ENCODE assay signal across 11 cellular contexts in genomic region chr7:74604326-74605020, GRCh38. TPM values are rescaled to one million over a fixed set of nuclear protein-coding genes. Genes with fewer than 3 reads are reported as not detected.
DNase-seq lines count a peak whose midpoint lies in the region; ATAC-seq and TF ChIP-seq lines count a peak whose summit lies in the region.
"Had no signal": no experiment of that assay in that cellular context is flagged by ENCODE, and none has a peak within 500 bp of the region (broad histone marks: within the 10 kb centered on the region; RNA-seq: fewer than 3 reads in every experiment).

No MANE protein-coding gene starts in this region.

- H4K5ac ChIP-seq in H9 (ENCODE audit: insufficient read length, low read depth, low read length), result no peak overlapping the region

- H3K36me3 ChIP-seq in PC-9 (ENCODE audit: low read depth), result no peaks in the 10 kb centered on the region

- no peak overlapping the region for H2BK15ac ChIP-seq in H9 (ENCODE audit: low read depth, low read length)

- DNase-seq in H9 (no peak), PC-9 (peak; percentile 63 to 71), left ventricle myocardium superior (peak; percentile 58), HK-2 (ENCODE audit: unreplicated experiment) (no peak), DMS79 treated with DMSO at 0.1 percent for 48 hours (lab: John Stamatoyannopoulos, UW) (no peak)
- no peak for DNase-seq in stimulated activated effector memory CD8-positive, alpha-beta T cell treated with anti-CD3 and anti-CD28 coated beads, Interleukin-12 subunit alpha, Interleukin-12 subunit beta, amount 100 ng/mL, for 72 hours (ENCODE audit: low spot score in 2 of 2)
- DNase-seq in stimulated activated naive CD8-positive, alpha-beta T cell treated with anti-CD3 and anti-CD28 coated beads, Interleukin-15, amount 100 ng/mL, for 72 hours, result no peak
- DNase-seq: activated effector memory CD4-positive, alpha-beta T cell treated with Interleukin-2 at 50 U/mL for 16 hours; NCI-H2107; stimulated activated naive CD4-positive, alpha-beta T cell treated with Interleukin-2 at 50 U/mL for 16 hours had no signal

- no peak overlapping the region for H2AK5ac ChIP-seq in H9 (ENCODE audit: insufficient read length, low read length)

- H3K4me3 Mint-ChIP-seq in H9, result peak overlapping the region in 1 of 2 experiments; percentile 10; a peak in 1 of 5 replicates
- H3K4me3 Mint-ChIP-seq in stimulated activated effector memory CD8-positive, alpha-beta T cell treated with anti-CD3 and anti-CD28 coated beads, Interleukin-12 subunit alpha, Interleukin-12 subunit beta, amount 100 ng/mL, for 72 hours, result peak overlapping the region; percentile 69
- H3K4me3 Mint-ChIP-seq in stimulated activated naive CD8-positive, alpha-beta T cell treated with anti-CD3 and anti-CD28 coated beads, Interleukin-15, amount 100 ng/mL, for 72 hours, result peak overlapping the region in 1 of 2 donors; percentile 23

- TF ChIP-seq CTCF in H9 (conservative IDR thresholded peaks at IDR 0.05) (no peak), PC-9 (conservative IDR thresholded peaks at IDR 0.05) (no peak)

- H3K4me2 ChIP-seq in H9 (ENCODE audit: insufficient read depth, insufficient read length, low read length) (no peak overlapping the region), PC-9 (0 out of 2 replicates have a peak overlapping the region, but pooled peaks have one; percentile 21)

- H2BK5ac ChIP-seq in H9 (ENCODE audit: insufficient read length, low read length), result no peak overlapping the region

- H3K9me3 ChIP-seq in H9 (ENCODE audit: control insufficient read depth, low read depth, low read length), result no peaks in the 10 kb centered on the region
- no peaks in the 10 kb centered on the region for H3K9me3 ChIP-seq in PC-9 (ENCODE audit: insufficient read depth, low read depth)

- no peaks in the 10 kb centered on the region for H3K23me2 ChIP-seq in H9 (ENCODE audit: insufficient read length, low read depth, low read length, poor library complexity, severe bottlenecking)

- H4K20me1 ChIP-seq in H9 (ENCODE audit: control insufficient read depth, insufficient read depth, insufficient read length) (peaks cover 2% of the 10 kb centered on the region), PC-9 (ENCODE audit: insufficient read depth) (no peaks in the 10 kb centered on the region)

- no peak overlapping the region for H3K23ac ChIP-seq in H9 (ENCODE audit: insufficient read length, low read depth, low read length)

- POLR2A ChIA-PET in PC-9 (lab: Charles Lee; ENCODE audit: unreplicated experiment), result interaction anchor here (0.6 kb wide), 1 partner anchor 11 kb away, joined by 8 read pairs; no protein-coding TSS in a partner anchor

- H3K27me3 Mint-ChIP-seq in H9 (ENCODE audit: low read depth), result no peaks in the 10 kb centered on the region; the same call in 1 of the 2 replicates
- no peaks in the 10 kb centered on the region for H3K27me3 Mint-ChIP-seq in stimulated activated naive CD8-positive, alpha-beta T cell treated with anti-CD3 and anti-CD28 coated beads, Interleukin-15, amount 100 ng/mL, for 72 hours

- H3K4me1 ChIP-seq in H9 (ENCODE audit: insufficient read depth, low read length) (no peaks in the 10 kb centered on the region; the same call in 1 of the 2 replicates), PC-9 (replicated peaks; ENCODE audit: insufficient read depth) (peaks cover 21% of the 10 kb centered on the region; the same call in 1 of the 2 replicates)

- H3K4me3 ChIP-seq in PC-9, result no peak overlapping the region

- intact Hi-C loops in PC-9 (cut with micrococcal nuclease; ENCODE audit: unreplicated experiment) (loop anchor here (2.0 kb wide), 1 partner anchor 22 kb away; no protein-coding TSS in a partner anchor), left ventricle myocardium superior (cut with micrococcal nuclease) (no loop called here)

- no peaks in the 10 kb centered on the region for H3K9me2 ChIP-seq in PC-9 (ENCODE audit: insufficient read depth)

- no peak overlapping the region for H3K56ac ChIP-seq in H9 (ENCODE audit: insufficient read length, low read depth, low read length)

- H3K9me3 Mint-ChIP-seq in H9, result no peaks in the 10 kb centered on the region
- H3K9me3 Mint-ChIP-seq in stimulated activated effector memory CD8-positive, alpha-beta T cell treated with anti-CD3 and anti-CD28 coated beads, Interleukin-12 subunit alpha, Interleukin-12 subunit beta, amount 100 ng/mL, for 72 hours, result no peaks in the 10 kb centered on the region
- no peaks in the 10 kb centered on the region for H3K9me3 Mint-ChIP-seq in stimulated activated naive CD8-positive, alpha-beta T cell treated with anti-CD3 and anti-CD28 coated beads, Interleukin-15, amount 100 ng/mL, for 72 hours
- H3K9me3 Mint-ChIP-seq: T-helper 2 cell treated with Interferon-gamma antibody and Interleukin-4, amounts not matched to agents 5 μg/mL and 100 μg/mL, for 36 hours had no signal

- H3K14ac ChIP-seq in H9 (ENCODE audit: insufficient read depth, low read length), result no peak overlapping the region

- WGBS in H9 (ENCODE audit: extremely low coverage, insufficient read length, low lambda C conversion rate), result no CpG with 5 or more reads among the region's 7 CpGs

- H3K18ac ChIP-seq in H9 (ENCODE audit: insufficient read length, low read depth, low read length), result no peak overlapping the region

- no peak overlapping the region for H4K8ac ChIP-seq in H9 (replicated peaks; ENCODE audit: insufficient read length, low read depth, low read length)

- BruUV-seq in PC-9 (replicated peaks; lab: Mats Ljungman, UMichigan), result no TSS peak

- no peak overlapping the region for H3T11ph ChIP-seq in H9 (ENCODE audit: low read length)

- H2AFZ ChIP-seq in H9 (ENCODE audit: low read length), result no peak overlapping the region
- no peak overlapping the region for H2AFZ ChIP-seq in PC-9

- H4K91ac ChIP-seq in H9 (ENCODE audit: insufficient read length, low read depth, low read length), result no peak overlapping the region

- no peak overlapping the region for H2BK20ac ChIP-seq in H9 (ENCODE audit: low read depth, low read length, poor library complexity, severe bottlenecking)

- H3K27ac ChIP-seq in H9 (ENCODE audit: insufficient read length, low read depth, low read length) (no peak overlapping the region), PC-9 (no peak overlapping the region)

- H3K79me1 ChIP-seq in H9 (ENCODE audit: insufficient read depth, low read depth, low read length, poor library complexity, severe bottlenecking), result no peaks in the 10 kb centered on the region

- no peaks in the 10 kb centered on the region for H3K79me2 ChIP-seq in H9 (ENCODE audit: insufficient read depth, low read length)
- no peaks in the 10 kb centered on the region for H3K79me2 ChIP-seq in PC-9 (ENCODE audit: low read depth)

- peaks cover 4 to 22% (median 17%) of the 10 kb centered on the region in 3 experiments; a peak in 6 of 7 replicates for H3K36me3 Mint-ChIP-seq in H9 (ENCODE audit: insufficient read depth in 1 of 3, low read depth in 3 of 3)
- H3K36me3 Mint-ChIP-seq in stimulated activated effector memory CD8-positive, alpha-beta T cell treated with anti-CD3 and anti-CD28 coated beads, Interleukin-12 subunit alpha, Interleukin-12 subunit beta, amount 100 ng/mL, for 72 hours, result no peaks in the 10 kb centered on the region

- peak overlapping the region; percentile 21 to 79 (median 49); a peak in 4 of 7 replicates for H3K27ac Mint-ChIP-seq in H9
- H3K27ac Mint-ChIP-seq in stimulated activated effector memory CD8-positive, alpha-beta T cell treated with anti-CD3 and anti-CD28 coated beads, Interleukin-12 subunit alpha, Interleukin-12 subunit beta, amount 100 ng/mL, for 72 hours, result peak overlapping the region; percentile 84
- H3K27ac Mint-ChIP-seq in stimulated activated naive CD8-positive, alpha-beta T cell treated with anti-CD3 and anti-CD28 coated beads, Interleukin-15, amount 100 ng/mL, for 72 hours, result peak overlapping the region in 1 of 2 donors; percentile 81
- H3K27ac Mint-ChIP-seq: T-helper 2 cell treated with Interferon-gamma antibody and Interleukin-4, amounts not matched to agents 5 μg/mL and 100 μg/mL, for 36 hours had no signal

- H3K27me3 ChIP-seq in H9 (ENCODE audit: insufficient read depth, low read length) (no peaks in the 10 kb centered on the region), PC-9 (ENCODE audit: insufficient read depth, low read depth) (no peaks in the 10 kb centered on the region)

- H3K9ac ChIP-seq in H9 (ENCODE audit: extremely low read depth, insufficient read length, low read length), result no peak overlapping the region

- CTCF ChIA-PET in PC-9 (lab: Charles Lee), result interaction anchor here (0.9 kb wide), 1 partner anchor 20 kb away, joined by 8 read pairs; no protein-coding TSS in a partner anchor

- peak; percentile 54 for ATAC-seq in left ventricle myocardium superior
- ATAC-seq in stimulated activated effector memory CD8-positive, alpha-beta T cell treated with anti-CD3 and anti-CD28 coated beads, Interleukin-12 subunit alpha, Interleukin-12 subunit beta, amount 100 ng/mL, for 72 hours, result no peak
- ATAC-seq in stimulated activated naive CD8-positive, alpha-beta T cell treated with anti-CD3 and anti-CD28 coated beads, Interleukin-15, amount 100 ng/mL, for 72 hours, result no peak

- H3K4me1 Mint-ChIP-seq in H9, result peaks cover 10 to 13% of the 10 kb centered on the region in 2 experiments
- H3K4me1 Mint-ChIP-seq in stimulated activated effector memory CD8-positive, alpha-beta T cell treated with anti-CD3 and anti-CD28 coated beads, Interleukin-12 subunit alpha, Interleukin-12 subunit beta, amount 100 ng/mL, for 72 hours, result peaks cover 23% of the 10 kb centered on the region
- peaks cover 26% of the 10 kb centered on the region for H3K4me1 Mint-ChIP-seq in stimulated activated naive CD8-positive, alpha-beta T cell treated with anti-CD3 and anti-CD28 coated beads, Interleukin-15, amount 100 ng/mL, for 72 hours

- H2BK120ac ChIP-seq in H9 (ENCODE audit: low read depth, low read length, poor library complexity, severe bottlenecking), result no peak overlapping the region

- H2BK12ac ChIP-seq in H9 (ENCODE audit: insufficient read length, low read depth, low read length), result no peak overlapping the region

- no peak overlapping the region for H3K4ac ChIP-seq in H9 (ENCODE audit: low read depth, low read length)

- peaks cover 27% of the 10 kb centered on the region; the same call in 1 of the 2 replicates for H3F3A ChIP-seq in PC-9 (ENCODE audit: insufficient read depth, low read depth)

RNA-seq across cellular contexts. Expression of gene GTF2I, which starts 53.0 kb away (rescaled TPM):
- total RNA-seq in H9 (2021), result 345 and 357 TPM in 2 replicates
- total RNA-seq in PC-9 (2021), result 364 and 374 TPM in 2 replicates
- 134 TPM for total RNA-seq in left ventricle myocardium superior

Comparison
In these comparisons a context has a peak if more than half of its experiments do, and no peak if none do; other contexts are left out.
1. DNase-seq: peak in PC-9 (2 of 2) and left ventricle myocardium superior (single experiment); none in H9 (single experiment), stimulated activated effector memory CD8-positive, alpha-beta T cell treated with anti-CD3 and anti-CD28 coated beads, Interleukin-12 subunit alpha, Interleukin-12 subunit beta, amount 100 ng/mL, for 72 hours (0 of 2), HK-2 (single experiment), DMS79 treated with DMSO at 0.1 percent for 48 hours (single experiment) and stimulated activated naive CD8-positive, alpha-beta T cell treated with anti-CD3 and anti-CD28 coated beads, Interleukin-15, amount 100 ng/mL, for 72 hours (0 of 2).